In genomic region chr6:24430086-24430485, GRCh38 we compare ENCODE assay signal across 18 cellular contexts. TPM values are rescaled to one million over a fixed set of nuclear protein-coding genes. Genes with fewer than 3 reads are reported as not detected.
DNase-seq lines count a peak whose midpoint lies in the region; ATAC-seq and TF ChIP-seq lines count a peak whose summit lies in the region.
"Had no signal": no experiment of that assay in that cellular context is flagged by ENCODE, and none has a peak within 500 bp of the region (broad histone marks: within the 10 kb centered on the region; RNA-seq: fewer than 3 reads in every experiment).

No MANE protein-coding gene starts in this region.

- H3K36me3 Mint-ChIP-seq in neural progenitor cell, result peaks cover 3% of the 10 kb centered on the region

- DNase-seq in EL, result peak; percentile 15
- peak; percentile 39 for DNase-seq in HS-5 (ENCODE audit: low read depth)
- DNase-seq in fibroblast of mammary gland (ENCODE audit: low read depth), result peak; percentile 64
- DNase-seq in suprapubic skin (ENCODE audit: low spot score in 2 of 2), result no peak
- no peak for DNase-seq in heart left ventricle
- DNase-seq in activated naive CD4-positive, alpha-beta T cell treated with Interleukin-2 at 50 U/mL for 16 hours, result no peak
- DNase-seq in neural progenitor cell (ENCODE audit: low spot score), result no peak
- DNase-seq: BE2C; Caco-2; CD4-positive, CD25-positive, alpha-beta regulatory T cell; NCI-H1417 treated with DMSO at 0.1 percent for 48 hours; NCI-H1930; NCI-H226; NCI-H524; PC-9; T-helper 1 cell had no signal

- H3K4me1 ChIP-seq in suprapubic skin (no peaks in the 10 kb centered on the region), heart left ventricle (no peaks in the 10 kb centered on the region), neural progenitor cell (no peaks in the 10 kb centered on the region)
- H3K4me1 ChIP-seq: BE2C, Caco-2 had no signal

- H3K4me3 ChIP-seq in fibroblast of mammary gland (ENCODE audit: control insufficient read depth, low read depth, low read length) (no peak overlapping the region), suprapubic skin (no peak overlapping the region), heart left ventricle (no peak overlapping the region), neural progenitor cell (no peak overlapping the region)
- H3K4me3 ChIP-seq: GM23338, PC-9 had no signal

- H3K27me3 Mint-ChIP-seq in neural progenitor cell (ENCODE audit: insufficient read depth, low read depth), result no peaks in the 10 kb centered on the region
- H3K27me3 Mint-ChIP-seq: CD4-positive, CD25-positive, alpha-beta regulatory T cell had no signal

- no peak overlapping the region for H3K27ac Mint-ChIP-seq in neural progenitor cell
- H3K27ac Mint-ChIP-seq: GM23338 had no signal

- H2AFZ ChIP-seq in neural progenitor cell (replicated peaks), result no peak overlapping the region
- H2AFZ ChIP-seq: GM23338, PC-9 had no signal

- no peak for ATAC-seq in heart left ventricle
- ATAC-seq: GM23338 had no signal

- H3K9ac ChIP-seq in neural progenitor cell, result no peak overlapping the region
- H3K9ac ChIP-seq: KMS-11 had no signal

- H3K36me3 ChIP-seq in suprapubic skin, result peaks cover 15% of the 10 kb centered on the region
- peaks cover 0 to 40% (median 19%) of the 10 kb centered on the region in 9 donors for H3K36me3 ChIP-seq in heart left ventricle
- no peaks in the 10 kb centered on the region for H3K36me3 ChIP-seq in neural progenitor cell

- TF ChIP-seq CTCF in fibroblast of mammary gland (conservative IDR thresholded peaks at IDR 0.05; ENCODE audit: control insufficient read depth, insufficient read depth, low read depth, low read length), result peak; percentile 2
- TF ChIP-seq CTCF in suprapubic skin (IDR thresholded peaks at IDR 0.05), result no peak
- no peak for TF ChIP-seq CTCF in heart left ventricle (IDR thresholded peaks at IDR 0.05)
- no peak for TF ChIP-seq CTCF in neural progenitor cell (IDR thresholded peaks at IDR 0.05)

- no peak for TF ChIP-seq EP300 in suprapubic skin (IDR thresholded peaks at IDR 0.05)

- no peaks in the 10 kb centered on the region for H3F3A ChIP-seq in neural progenitor cell (ENCODE audit: low read depth)

- H3K27ac ChIP-seq in suprapubic skin, result no peak overlapping the region
- no peak overlapping the region for H3K27ac ChIP-seq in heart left ventricle
- H3K27ac ChIP-seq in neural progenitor cell, result no peak overlapping the region
- H3K27ac ChIP-seq: KMS-11, PC-9 had no signal

- no peaks in the 10 kb centered on the region for H4K20me1 ChIP-seq in neural progenitor cell (ENCODE audit: low read depth)

- H3K79me2 ChIP-seq in neural progenitor cell (ENCODE audit: low read depth), result no peaks in the 10 kb centered on the region

- H3K4me1 Mint-ChIP-seq in neural progenitor cell, result no peaks in the 10 kb centered on the region
- H3K4me1 Mint-ChIP-seq: CD4-positive, CD25-positive, alpha-beta regulatory T cell; GM23338 had no signal

- no peaks in the 10 kb centered on the region for H3K27me3 ChIP-seq in suprapubic skin
- no peaks in the 10 kb centered on the region for H3K27me3 ChIP-seq in heart left ventricle
- H3K27me3 ChIP-seq in neural progenitor cell, result no peaks in the 10 kb centered on the region
- H3K27me3 ChIP-seq: BE2C had no signal

- WGBS in suprapubic skin, result 81% methylated on average over 3 of the region's 3 CpGs
- 77 to 83% (median 82%) methylated on average over 3 of the region's 3 CpGs for WGBS in heart left ventricle, 4 donors

- no peaks in the 10 kb centered on the region for H3K9me3 Mint-ChIP-seq in neural progenitor cell
- H3K9me3 Mint-ChIP-seq: CD4-positive, CD25-positive, alpha-beta regulatory T cell; GM23338 had no signal

- no peak overlapping the region for H3K4me2 ChIP-seq in neural progenitor cell
- H3K4me2 ChIP-seq: GM23338, KMS-11, PC-9 had no signal

- H3K4me3 Mint-ChIP-seq in neural progenitor cell, result no peak overlapping the region
- H3K4me3 Mint-ChIP-seq: CD4-positive, CD25-positive, alpha-beta regulatory T cell; GM23338 had no signal

- H3K9me3 ChIP-seq in suprapubic skin (no peaks in the 10 kb centered on the region), heart left ventricle (no peaks in the 10 kb centered on the region), neural progenitor cell (ENCODE audit: low read depth) (no peaks in the 10 kb centered on the region)
- H3K9me3 ChIP-seq: BE2C, Caco-2 had no signal

- TF ChIP-seq POLR2A in suprapubic skin (IDR thresholded peaks at IDR 0.05) (no peak), heart left ventricle (IDR thresholded peaks at IDR 0.05) (no peak)

- intact Hi-C loops in heart left ventricle (cut with DNase I), result loop anchor here in 6 of 10 donors (2.0 to 10.0 kb wide), 8 partner anchors 67 to 335 kb away; no protein-coding TSS in a partner anchor

RNA-seq across cellular contexts. Expression of gene MRS2, which starts 27.4 kb away (rescaled TPM):
- 10 to 100 TPM; 12.4 to 18.8 (median 14.6) TPM for total RNA-seq in suprapubic skin
- 10 to 100 TPM; 31.5 to 61.3 (median 45.4) TPM for total RNA-seq in heart left ventricle
- 10 to 100 TPM; 24.4 to 36.2 TPM for polyA plus RNA-seq in heart left ventricle
- total RNA-seq in neural progenitor cell (ENCODE audit: low replicate concordance), result 22.9 and 32.3 TPM in 2 replicates

RNA-seq across cellular contexts. Expression of gene GPLD1, which starts 59.3 kb away (rescaled TPM):
- 10 to 100 TPM; 28.9 to 55.3 (median 38.1) TPM for total RNA-seq in suprapubic skin
- under 1 TPM; 0.39 to 0.99 (median 0.85) TPM for total RNA-seq in heart left ventricle
- polyA plus RNA-seq in heart left ventricle, result under 1 TPM; 0.18 to 0.34 TPM
- 4.2 and 8.3 TPM in 2 replicates for total RNA-seq in neural progenitor cell (ENCODE audit: low replicate concordance)

Comparison
In these comparisons a context has a peak if more than half of its experiments do, and no peak if none do; other contexts are left out.
1. DNase-seq: peak in EL (single experiment), HS-5 (single experiment) and fibroblast of mammary gland (single experiment); none in suprapubic skin (0 of 2), heart left ventricle (0 of 5), activated naive CD4-positive, alpha-beta T cell treated with Interleukin-2 at 50 U/mL for 16 hours (single experiment) and neural progenitor cell (single experiment).